Comparison of ENCODE assay signal across 16 cellular contexts in genomic region chr4:79048878-79049277, GRCh38.
DNase-seq lines count a peak whose midpoint lies in the region; ATAC-seq and TF ChIP-seq lines count a peak whose summit lies in the region.
"Had no signal": no experiment of that assay in that cellular context is flagged by ENCODE, and none has a peak within 500 bp of the region (broad histone marks: within the 10 kb centered on the region; RNA-seq: fewer than 3 reads in every experiment).

No MANE protein-coding gene starts in this region.

- peaks cover 4 to 7% of the 10 kb centered on the region in 2 donors for H3K4me1 ChIP-seq in neuronal stem cell (ENCODE audit: control insufficient read depth in 2 of 2, insufficient read depth in 1 of 2, low read depth in 1 of 2, low read length in 2 of 2)

- H3K9me3 ChIP-seq in neuronal stem cell (replicated peaks in 1 of 2; ENCODE audit: control insufficient read depth in 2 of 2, insufficient read depth in 1 of 2, low read depth in 1 of 2, low read length in 2 of 2) = peaks cover 0 to 2% of the 10 kb centered on the region in 2 donors

- no peak overlapping the region for H4K8ac ChIP-seq in neuronal stem cell (ENCODE audit: low read depth, low read length)

- peak overlapping the region; percentile 17 for H2AFZ ChIP-seq in neuronal stem cell (ENCODE audit: low read length)

- no CpG with 5 or more reads among the region's 4 CpGs for WGBS in neuronal stem cell (ENCODE audit: extremely low coverage in 2 of 2, insufficient read length in 2 of 2, insufficient replicate concordance in 1 of 2), 2 donors

- no peak overlapping the region for H3K23ac ChIP-seq in neuronal stem cell (ENCODE audit: low read depth, low read length, poor library complexity)

- peaks cover 4% of the 10 kb centered on the region for H3K27me3 Mint-ChIP-seq in brain
- no peaks in the 10 kb centered on the region for H3K27me3 Mint-ChIP-seq in stimulated activated naive B cell treated with anti-CD40 and anti-IgM and Interleukin-4, amounts not matched to agents 10 μg/mL and 1 μg/mL and 100 μg/mL, for 72 hours

- H3K9me3 Mint-ChIP-seq in brain = peaks cover 0 to 4% (median 0%) of the 10 kb centered on the region in 5 experiments
- H3K9me3 Mint-ChIP-seq in stimulated activated naive B cell treated with anti-CD40 and anti-IgM and Interleukin-4, amounts not matched to agents 10 μg/mL and 1 μg/mL and 100 μg/mL, for 72 hours = no peaks in the 10 kb centered on the region
- H3K9me3 Mint-ChIP-seq: CD14-positive monocyte; CD8-positive, alpha-beta T cell; H9 had no signal

- no peak overlapping the region for H3K4me3 Mint-ChIP-seq in brain
- H3K4me3 Mint-ChIP-seq in stimulated activated naive B cell treated with anti-CD40 and anti-IgM and Interleukin-4, amounts not matched to agents 10 μg/mL and 1 μg/mL and 100 μg/mL, for 72 hours = no peak overlapping the region
- H3K4me3 Mint-ChIP-seq: CD14-positive monocyte; CD8-positive, alpha-beta T cell; H9 had no signal

- no peaks in the 10 kb centered on the region for H3K79me1 ChIP-seq in neuronal stem cell (ENCODE audit: low read depth, low read length)

- peak overlapping the region in 4 of 5 experiments; percentile 0 to 78 (median 42) for H3K27ac Mint-ChIP-seq in brain
- H3K27ac Mint-ChIP-seq in stimulated activated naive B cell treated with anti-CD40 and anti-IgM and Interleukin-4, amounts not matched to agents 10 μg/mL and 1 μg/mL and 100 μg/mL, for 72 hours = no peak overlapping the region
- H3K27ac Mint-ChIP-seq: CD14-positive monocyte; CD8-positive, alpha-beta T cell; H9 had no signal

- no peaks in the 10 kb centered on the region for H3K36me3 ChIP-seq in neuronal stem cell (replicated peaks in 1 of 2; ENCODE audit: control insufficient read depth in 2 of 2, insufficient read depth in 2 of 2, low read length in 2 of 2)

- TF ChIP-seq CTCF in brain (conservative IDR thresholded peaks at IDR 0.05) = no peak

- no peak overlapping the region for H3K4me2 ChIP-seq in neuronal stem cell (ENCODE audit: insufficient read depth, low read length, poor library complexity, severe bottlenecking)

- H2AK5ac ChIP-seq in neuronal stem cell (ENCODE audit: low read depth, low read length) = no peak overlapping the region

- H3K27me3 ChIP-seq in neuronal stem cell (ENCODE audit: control insufficient read depth in 3 of 3, insufficient read depth in 3 of 3, low read depth in 1 of 3, low read length in 3 of 3) = no peaks in the 10 kb centered on the region

- no peak overlapping the region for H3K4me3 ChIP-seq in neuronal stem cell (ENCODE audit: low read length in 2 of 2)
- H3K4me3 ChIP-seq: GM12878 had no signal

- no peak for ATAC-seq in stimulated activated naive B cell treated with anti-CD40 and anti-IgM and Interleukin-4, amounts not matched to agents 10 μg/mL and 1 μg/mL and 100 μg/mL, for 72 hours (replicated peaks)
- ATAC-seq in GM19467 (IDR thresholded peaks at IDR 0.05; ENCODE audit: unreplicated experiment) (no peak), GM19463 (IDR thresholded peaks at IDR 0.05; ENCODE audit: unreplicated experiment) (no peak)
- ATAC-seq: CD8-positive, alpha-beta T cell; GM12878; HepG2 had no signal

- DNase-seq in DMS 273 (lab: John Stamatoyannopoulos, UW; ENCODE audit: unreplicated experiment) = peak; percentile 54
- DNase-seq in DMS 273 treated with DMSO at 0.1 percent for 48 hours (lab: John Stamatoyannopoulos, UW) = no peak
- DNase-seq in NCI-H446 treated with DMSO at 0.1 percent for 48 hours (lab: John Stamatoyannopoulos, UW) = peak; percentile 24
- DNase-seq in neuronal stem cell (ENCODE audit: low spot score) = no peak
- no peak for DNase-seq in stimulated activated naive B cell treated with anti-CD40 and anti-IgM and Interleukin-4, amounts not matched to agents 10 μg/mL and 1 μg/mL and 100 μg/mL, for 72 hours
- DNase-seq: CD8-positive, alpha-beta T cell; COR-L47; GOT3; H9 had no signal

- no peak overlapping the region for H4K91ac ChIP-seq in neuronal stem cell (ENCODE audit: low read depth, low read length, poor library complexity)

- peaks cover 66% of the 10 kb centered on the region for H3K4me1 Mint-ChIP-seq in brain
- H3K4me1 Mint-ChIP-seq in stimulated activated naive B cell treated with anti-CD40 and anti-IgM and Interleukin-4, amounts not matched to agents 10 μg/mL and 1 μg/mL and 100 μg/mL, for 72 hours = no peaks in the 10 kb centered on the region
- H3K4me1 Mint-ChIP-seq: CD14-positive monocyte, H9 had no signal

- no peak overlapping the region for H3K9ac ChIP-seq in neuronal stem cell (ENCODE audit: low read depth, low read length, poor library complexity)

- no peak overlapping the region for H3K14ac ChIP-seq in neuronal stem cell (ENCODE audit: low read length)

- H2BK12ac ChIP-seq in neuronal stem cell (ENCODE audit: low read length) = no peak overlapping the region

- no peak overlapping the region for H2BK5ac ChIP-seq in neuronal stem cell (ENCODE audit: low read length)

- H2BK15ac ChIP-seq in neuronal stem cell (ENCODE audit: low read length) = no peak overlapping the region

- no peak overlapping the region for H3K18ac ChIP-seq in neuronal stem cell (ENCODE audit: low read length)

- H3K36me3 Mint-ChIP-seq in brain = no peaks in the 10 kb centered on the region
- H3K36me3 Mint-ChIP-seq in stimulated activated naive B cell treated with anti-CD40 and anti-IgM and Interleukin-4, amounts not matched to agents 10 μg/mL and 1 μg/mL and 100 μg/mL, for 72 hours = no peaks in the 10 kb centered on the region
- H3K36me3 Mint-ChIP-seq: CD14-positive monocyte; CD8-positive, alpha-beta T cell had no signal

- H3K4ac ChIP-seq in neuronal stem cell (ENCODE audit: low read length) = no peak overlapping the region

- H3K27ac ChIP-seq in neuronal stem cell (replicated peaks; ENCODE audit: low read length) = no peak overlapping the region
- H3K27ac ChIP-seq: 22Rv1 had no signal

- no peak overlapping the region for H2BK120ac ChIP-seq in neuronal stem cell (ENCODE audit: low read depth, low read length)

Comparison
In these comparisons a context has a peak if more than half of its experiments do, and no peak if none do; other contexts are left out.
1. DNase-seq: peak in DMS 273 (single experiment) and NCI-H446 treated with DMSO at 0.1 percent for 48 hours (single experiment); none in DMS 273 treated with DMSO at 0.1 percent for 48 hours (single experiment), neuronal stem cell (single experiment) and stimulated activated naive B cell treated with anti-CD40 and anti-IgM and Interleukin-4, amounts not matched to agents 10 μg/mL and 1 μg/mL and 100 μg/mL, for 72 hours (single experiment).